ENCODE assay signal across 13 cellular contexts in the genomic region with DNA sequence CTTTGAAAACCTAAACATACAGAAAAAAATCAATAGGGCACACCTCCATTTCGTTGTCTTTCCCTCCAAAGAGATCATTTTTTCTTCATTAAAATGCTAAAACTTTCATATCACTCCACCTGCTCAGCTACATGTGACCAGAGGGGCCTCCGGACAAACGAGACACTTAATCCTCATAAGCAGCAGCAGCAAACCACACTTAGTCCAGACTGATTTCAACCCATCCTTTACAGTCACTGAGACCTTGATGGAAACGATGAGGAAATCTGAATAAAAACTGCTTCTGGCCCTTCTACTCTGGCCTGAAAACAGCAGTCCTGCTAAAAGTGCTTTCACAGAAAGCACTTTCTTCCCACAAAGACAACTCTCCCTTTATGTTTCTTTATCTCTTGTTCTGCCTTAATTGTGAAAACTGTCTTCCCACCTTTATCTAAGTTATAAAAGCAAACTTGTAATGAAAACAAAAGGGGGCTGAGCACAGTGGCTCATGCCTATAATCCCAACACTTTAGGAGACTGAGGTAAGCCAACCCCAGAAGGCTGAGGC. TPM values are rescaled to one million over a fixed set of nuclear protein-coding genes. Genes with fewer than 3 reads are reported as not detected.
DNase-seq lines count a peak whose midpoint lies in the region; ATAC-seq and TF ChIP-seq lines count a peak whose summit lies in the region.
"Had no signal": no experiment of that assay in that cellular context is flagged by ENCODE, and none has a peak within 500 bp of the region (broad histone marks: within the 10 kb centered on the region; RNA-seq: fewer than 3 reads in every experiment).

No MANE protein-coding gene starts in this region.

- no peak overlapping the region for H2AFZ ChIP-seq in OCI-LY3 (ENCODE audit: low read depth, low read length)
- H2AFZ ChIP-seq in trophoblast cell (ENCODE audit: insufficient read depth, low read length, poor library complexity): no peak overlapping the region

- no peak for ATAC-seq in central memory CD8-positive, alpha-beta T cell (replicated peaks; ENCODE audit: extremely low read depth, poor library complexity, severe bottlenecking)
- ATAC-seq in GM18858 (IDR thresholded peaks at IDR 0.05; ENCODE audit: unreplicated experiment): no peak

- H3K9ac ChIP-seq in OCI-LY3 (ENCODE audit: low read length): peak overlapping the region; percentile 17; the same call in 1 of the 2 replicates
- H3K9ac ChIP-seq in trophoblast cell (ENCODE audit: low read length): no peak overlapping the region

- peak overlapping the region; percentile 85 for H3K4ac ChIP-seq in trophoblast cell (ENCODE audit: low read depth, low read length)

- no peak overlapping the region for H2BK120ac ChIP-seq in trophoblast cell (ENCODE audit: insufficient read depth, low read length, poor library complexity)

- H3K27ac ChIP-seq in OCI-LY3 (ENCODE audit: low read length) (peak overlapping the region; percentile 66), trophoblast cell (ENCODE audit: low read depth, low read length) (no peak overlapping the region)

- peaks cover 38% of the 10 kb centered on the region for H3K36me3 Mint-ChIP-seq in central memory CD8-positive, alpha-beta T cell (ENCODE audit: insufficient read depth)

- H3K9me3 Mint-ChIP-seq in central memory CD8-positive, alpha-beta T cell: no peaks in the 10 kb centered on the region

- peaks cover 32% of the 10 kb centered on the region for H3K36me3 ChIP-seq in OCI-LY3 (replicated peaks; ENCODE audit: low read depth, low read length)
- peaks cover 0 to 6% of the 10 kb centered on the region in 2 experiments for H3K36me3 ChIP-seq in trophoblast cell (ENCODE audit: control insufficient read depth in 1 of 2, insufficient read depth in 2 of 2, low read length in 2 of 2)

- H2BK12ac ChIP-seq in trophoblast cell (ENCODE audit: low read length): no peak overlapping the region

- peak; percentile 38 for DNase-seq in GM12865 (ENCODE audit: low read depth)
- DNase-seq in central memory CD8-positive, alpha-beta T cell (ENCODE audit: low spot score in 2 of 2): no peak
- no peak for DNase-seq in trophoblast cell
- DNase-seq in DMS 273 (lab: John Stamatoyannopoulos, UW; ENCODE audit: unreplicated experiment): no peak
- DNase-seq in cerebellum (ENCODE audit: low spot score): no peak
- no peak for DNase-seq in activated effector memory CD4-positive, alpha-beta T cell treated with anti-CD3 and anti-CD28 coated beads, Interleukin-2, amount 50 U/mL, for 16 hours
- DNase-seq: EL, hypothalamus, NCI-H1048, NCI-H524 treated with DMSO at 0.1 percent for 48 hours had no signal

- peaks cover 96% of the 10 kb centered on the region for H3K79me2 ChIP-seq in OCI-LY3 (ENCODE audit: low read length)
- H3K79me2 ChIP-seq in trophoblast cell (ENCODE audit: control insufficient read depth, insufficient read depth, low read length, poor library complexity): peaks cover 39% of the 10 kb centered on the region

- no peak overlapping the region for H2AK5ac ChIP-seq in trophoblast cell (ENCODE audit: low read length)

- H3K18ac ChIP-seq in trophoblast cell (ENCODE audit: low read length): no peak overlapping the region

- H3K4me2 ChIP-seq in OCI-LY3 (ENCODE audit: low read length): peak overlapping the region; percentile 72
- H3K4me2 ChIP-seq in trophoblast cell (ENCODE audit: low read length): no peak overlapping the region

- no peak overlapping the region for H4K12ac ChIP-seq in trophoblast cell (ENCODE audit: low read depth, low read length)

- H3K27me3 Mint-ChIP-seq in central memory CD8-positive, alpha-beta T cell: no peaks in the 10 kb centered on the region

- WGBS in trophoblast cell (ENCODE audit: extremely low coverage, insufficient coverage, insufficient read length): no CpG with 5 or more reads among the region's 4 CpGs

- peak overlapping the region; percentile 34 for H3K4me3 ChIP-seq in GM12865 (ENCODE audit: low read depth, low read length)
- peak overlapping the region; percentile 47 for H3K4me3 ChIP-seq in OCI-LY3 (ENCODE audit: low read length)
- no peak overlapping the region for H3K4me3 ChIP-seq in trophoblast cell (ENCODE audit: low read depth, low read length)
- H3K4me3 ChIP-seq: HAP-1 had no signal

- no peak overlapping the region for H3K14ac ChIP-seq in trophoblast cell (ENCODE audit: low read length)

- H4K20me1 ChIP-seq in OCI-LY3 (ENCODE audit: insufficient read depth, low read length): peaks cover 75% of the 10 kb centered on the region

- H4K8ac ChIP-seq in trophoblast cell (ENCODE audit: low read depth, low read length): no peak overlapping the region

- no peak overlapping the region for H4K91ac ChIP-seq in trophoblast cell (ENCODE audit: low read depth, low read length)

- H3K79me1 ChIP-seq in trophoblast cell (ENCODE audit: low read length): peaks cover 4% of the 10 kb centered on the region

- TF ChIP-seq CTCF in GM12865 (IDR thresholded peaks at IDR 0.05; ENCODE audit: insufficient read depth, low read depth, low read length, missing control alignments) (no peak), OCI-LY3 (IDR thresholded peaks at IDR 0.05; ENCODE audit: low read depth, low read length) (no peak)

- no peak overlapping the region for H3K23ac ChIP-seq in trophoblast cell (ENCODE audit: low read length)

- no peaks in the 10 kb centered on the region for H3K9me3 ChIP-seq in OCI-LY3 (ENCODE audit: insufficient read depth, low read length)
- no peaks in the 10 kb centered on the region for H3K9me3 ChIP-seq in trophoblast cell (ENCODE audit: insufficient read depth, low read depth, low read length)
- H3K9me3 ChIP-seq: HAP-1 had no signal

- no peak overlapping the region for H2BK5ac ChIP-seq in trophoblast cell (ENCODE audit: low read depth, low read length, poor library complexity)

- H3K27me3 ChIP-seq in OCI-LY3 (ENCODE audit: low read depth, low read length): no peaks in the 10 kb centered on the region
- H3K27me3 ChIP-seq in trophoblast cell (ENCODE audit: insufficient read depth, low read length): no peaks in the 10 kb centered on the region

- peak overlapping the region; percentile 93 for H3K27ac Mint-ChIP-seq in central memory CD8-positive, alpha-beta T cell (ENCODE audit: low read depth)

- H3K4me1 ChIP-seq in OCI-LY3 (ENCODE audit: low read length): peaks cover 57% of the 10 kb centered on the region
- H3K4me1 ChIP-seq in trophoblast cell (ENCODE audit: control insufficient read depth in 1 of 2, insufficient read depth in 2 of 2, low read length in 2 of 2): peaks cover 4 to 12% of the 10 kb centered on the region in 2 experiments

- peak overlapping the region; percentile 83 for H3K4me3 Mint-ChIP-seq in central memory CD8-positive, alpha-beta T cell

- peaks cover 80% of the 10 kb centered on the region for H3K4me1 Mint-ChIP-seq in central memory CD8-positive, alpha-beta T cell

RNA-seq across cellular contexts. Expression of gene ANKRD11, which starts 4.6 kb away (rescaled TPM):
- 101 and 102 TPM in 2 replicates for polyA plus RNA-seq in trophoblast cell (2013)
- 49.4 TPM for total RNA-seq in cerebellum

RNA-seq across cellular contexts. Expression of gene SPG7, which starts 22.4 kb away (rescaled TPM):
- 43.6 and 45.1 TPM in 2 replicates for polyA plus RNA-seq in trophoblast cell (2013)
- 102 TPM for total RNA-seq in cerebellum
